ENCODE assay signal across 8 cellular contexts in the genomic region with DNA sequence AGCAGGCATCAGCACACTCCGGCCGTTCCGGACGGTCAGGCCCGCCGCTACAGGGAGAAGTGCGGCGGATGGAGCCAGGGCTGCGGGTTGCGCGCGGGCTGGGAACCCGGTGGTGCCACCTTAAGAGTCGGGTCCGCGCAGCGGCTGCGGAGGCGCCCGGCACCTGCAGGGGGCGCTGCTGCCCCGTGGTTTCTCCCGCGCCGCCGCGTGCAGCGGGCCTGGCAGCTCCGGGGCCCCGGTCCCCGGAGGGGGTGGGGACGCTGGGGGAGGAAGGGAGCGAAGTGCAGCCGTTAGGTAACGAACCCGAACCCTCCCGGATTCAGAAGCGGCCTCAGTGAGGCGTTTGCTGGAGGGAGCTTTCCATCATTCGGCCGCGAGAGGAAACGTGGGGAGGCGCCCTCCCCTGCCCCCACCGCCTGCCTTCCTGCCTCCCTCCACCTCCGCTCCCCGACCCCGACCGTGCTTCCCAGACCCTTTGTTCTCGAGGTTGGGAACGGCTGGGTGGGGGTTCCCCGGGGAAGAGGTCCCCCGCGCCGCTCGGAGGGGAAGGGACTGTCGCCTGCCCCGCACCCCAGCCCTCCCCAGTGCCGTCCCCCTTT. TPM values are rescaled to one million over a fixed set of nuclear protein-coding genes. Genes with fewer than 3 reads are reported as not detected.
DNase-seq lines count a peak whose midpoint lies in the region; ATAC-seq and TF ChIP-seq lines count a peak whose summit lies in the region.

No MANE protein-coding gene starts in this region.

- H3K27ac ChIP-seq in PC-9 = peak overlapping the region; percentile 48

- H3K4me3 Mint-ChIP-seq in activated T-helper 17 cell treated with anti-CD3 and anti-CD28 coated beads, Interleukin-2, amount 50 U/mL, for 72 hours = peak overlapping the region; percentile 90
- peak overlapping the region; percentile 89 for H3K4me3 Mint-ChIP-seq in natural killer cell treated with Interleukin-12 subunit alpha and Interleukin-12 subunit beta and Interleukin-15 and Interleukin-18, amount 100 ng/mL, for 72 hours

- no peak overlapping the region for H3K27ac Mint-ChIP-seq in activated T-helper 17 cell treated with anti-CD3 and anti-CD28 coated beads, Interleukin-2, amount 50 U/mL, for 72 hours
- no peak overlapping the region for H3K27ac Mint-ChIP-seq in natural killer cell treated with Interleukin-12 subunit alpha and Interleukin-12 subunit beta and Interleukin-15 and Interleukin-18, amount 100 ng/mL, for 72 hours

- no TSS peak for BruUV-seq in PC-9 (replicated peaks; lab: Mats Ljungman, UMichigan)

- H2AFZ ChIP-seq in PC-9 = peak overlapping the region; percentile 85

- H3K4me1 Mint-ChIP-seq in activated T-helper 17 cell treated with anti-CD3 and anti-CD28 coated beads, Interleukin-2, amount 50 U/mL, for 72 hours = peaks cover 9% of the 10 kb centered on the region
- peaks cover 6 to 10% of the 10 kb centered on the region in 2 donors for H3K4me1 Mint-ChIP-seq in natural killer cell treated with Interleukin-12 subunit alpha and Interleukin-12 subunit beta and Interleukin-15 and Interleukin-18, amount 100 ng/mL, for 72 hours (ENCODE audit: low read depth in 2 of 2)

- H3K4me2 ChIP-seq in PC-9 = peak overlapping the region; percentile 96

- H3F3A ChIP-seq in PC-9 (ENCODE audit: insufficient read depth, low read depth) = no peaks in the 10 kb centered on the region

- peak; percentile 92 for DNase-seq in DMS 273 (lab: John Stamatoyannopoulos, UW; ENCODE audit: unreplicated experiment)
- peak; percentile 71 for DNase-seq in HPDE6-E6E7 (ENCODE audit: extremely low spot score)
- DNase-seq in PC-9 = peak; percentile 56 to 94
- DNase-seq in fibroblast of peridontal ligament (ENCODE audit: extremely low read depth) = peak; percentile 73
- DNase-seq in natural killer cell treated with Interleukin-12 subunit alpha and Interleukin-12 subunit beta and Interleukin-15 and Interleukin-18, amount 100 ng/mL, for 72 hours (ENCODE audit: low spot score) = peak; percentile 87
- DNase-seq in stimulated activated naive CD8-positive, alpha-beta T cell treated with anti-CD3 and anti-CD28 coated beads, Interleukin-15, Interleukin-2, amounts not matched to agents 100 U/mL and 50 U/mL, for 24 hours = peak; percentile 91

- peak; percentile 76 for ATAC-seq in GM19467 (IDR thresholded peaks at IDR 0.05; ENCODE audit: unreplicated experiment)
- peak; percentile 89 for ATAC-seq in activated T-helper 17 cell treated with anti-CD3 and anti-CD28 coated beads, Interleukin-2, amount 50 U/mL, for 72 hours (replicated peaks)
- ATAC-seq in natural killer cell treated with Interleukin-12 subunit alpha and Interleukin-12 subunit beta and Interleukin-15 and Interleukin-18, amount 100 ng/mL, for 72 hours = peak; percentile 92 to 94
- ATAC-seq in stimulated activated naive CD8-positive, alpha-beta T cell treated with anti-CD3 and anti-CD28 coated beads, Interleukin-15, Interleukin-2, amounts not matched to agents 100 U/mL and 50 U/mL, for 24 hours = peak; percentile 83

- peak; percentile 78 for TF ChIP-seq CTCF in PC-9 (conservative IDR thresholded peaks at IDR 0.05)

- peak overlapping the region; percentile 81 for H3K4me3 ChIP-seq in PC-9

- peaks cover 36% of the 10 kb centered on the region for H3K27me3 Mint-ChIP-seq in activated T-helper 17 cell treated with anti-CD3 and anti-CD28 coated beads, Interleukin-2, amount 50 U/mL, for 72 hours
- H3K27me3 Mint-ChIP-seq in natural killer cell treated with Interleukin-12 subunit alpha and Interleukin-12 subunit beta and Interleukin-15 and Interleukin-18, amount 100 ng/mL, for 72 hours = peaks cover 30 to 42% of the 10 kb centered on the region in 2 donors

- peaks cover 6% of the 10 kb centered on the region for H3K4me1 ChIP-seq in PC-9 (replicated peaks; ENCODE audit: insufficient read depth)

- intact Hi-C loops in PC-9 (cut with micrococcal nuclease; ENCODE audit: unreplicated experiment) = loop anchor here (1.0 to 10.0 kb wide), 8 partner anchors 21 to 458 kb away; no protein-coding TSS in a partner anchor

- H3K27me3 ChIP-seq in PC-9 (ENCODE audit: insufficient read depth, low read depth) = no peaks in the 10 kb centered on the region

- CTCF ChIA-PET in PC-9 (lab: Charles Lee) = interaction anchor here (0.5 to 1.7 kb wide), 11 partner anchors 23 to 475 kb away, joined by 3 to 11 read pairs (median 6); no protein-coding TSS in a partner anchor

- H3K36me3 Mint-ChIP-seq in activated T-helper 17 cell treated with anti-CD3 and anti-CD28 coated beads, Interleukin-2, amount 50 U/mL, for 72 hours (ENCODE audit: low read depth) = peaks cover 12% of the 10 kb centered on the region
- H3K36me3 Mint-ChIP-seq in natural killer cell treated with Interleukin-12 subunit alpha and Interleukin-12 subunit beta and Interleukin-15 and Interleukin-18, amount 100 ng/mL, for 72 hours = peaks cover 4% of the 10 kb centered on the region

- no peaks in the 10 kb centered on the region for H4K20me1 ChIP-seq in PC-9 (ENCODE audit: insufficient read depth)

- H3K9me2 ChIP-seq in PC-9 (ENCODE audit: insufficient read depth) = no peaks in the 10 kb centered on the region

- POLR2A ChIA-PET in PC-9 (lab: Charles Lee; ENCODE audit: unreplicated experiment) = interaction anchor here (0.6 to 1.1 kb wide), 2 partner anchors 32 to 36 kb away, joined by 4 to 20 read pairs; no protein-coding TSS in a partner anchor

- H3K36me3 ChIP-seq in PC-9 (ENCODE audit: low read depth) = no peaks in the 10 kb centered on the region

- H3K9me3 Mint-ChIP-seq in activated T-helper 17 cell treated with anti-CD3 and anti-CD28 coated beads, Interleukin-2, amount 50 U/mL, for 72 hours = no peaks in the 10 kb centered on the region
- no peaks in the 10 kb centered on the region for H3K9me3 Mint-ChIP-seq in natural killer cell treated with Interleukin-12 subunit alpha and Interleukin-12 subunit beta and Interleukin-15 and Interleukin-18, amount 100 ng/mL, for 72 hours

- no peaks in the 10 kb centered on the region for H3K9me3 ChIP-seq in PC-9 (ENCODE audit: insufficient read depth, low read depth)

- no peaks in the 10 kb centered on the region for H3K79me2 ChIP-seq in PC-9 (ENCODE audit: low read depth)

RNA-seq across cellular contexts. Expression of a gene that starts 29.7 kb away (rescaled TPM):
- 0.65 and 1.1 TPM in 2 replicates for total RNA-seq in PC-9 (2021)
- total RNA-seq in activated T-helper 17 cell treated with anti-CD3 and anti-CD28 coated beads, Interleukin-2, amount 50 U/mL, for 72 hours = under 1 TPM; 0.06 to 0.95 TPM
- total RNA-seq in natural killer cell treated with Interleukin-12 subunit alpha and Interleukin-12 subunit beta and Interleukin-15 and Interleukin-18, amount 100 ng/mL, for 72 hours = not detected

RNA-seq across cellular contexts. Expression of a gene that starts 38.2 kb away (rescaled TPM):
- total RNA-seq in PC-9 (2021) = 39.6 and 48.4 TPM in 2 replicates
- 10 to 100 TPM; 45.2 to 50.1 TPM for total RNA-seq in activated T-helper 17 cell treated with anti-CD3 and anti-CD28 coated beads, Interleukin-2, amount 50 U/mL, for 72 hours
- 10 to 100 TPM; 31.5 to 71.0 TPM for total RNA-seq in natural killer cell treated with Interleukin-12 subunit alpha and Interleukin-12 subunit beta and Interleukin-15 and Interleukin-18, amount 100 ng/mL, for 72 hours

Comparison
In these comparisons a context has a peak if more than half of its experiments do, and no peak if none do; other contexts are left out.
1. Peak in every context shown above with its lines: DNase-seq, ATAC-seq, H3K4me3 ChIP-seq and H3K27ac ChIP-seq.